Comparison of ENCODE assay signal across 28 cellular contexts in the genomic region with DNA sequence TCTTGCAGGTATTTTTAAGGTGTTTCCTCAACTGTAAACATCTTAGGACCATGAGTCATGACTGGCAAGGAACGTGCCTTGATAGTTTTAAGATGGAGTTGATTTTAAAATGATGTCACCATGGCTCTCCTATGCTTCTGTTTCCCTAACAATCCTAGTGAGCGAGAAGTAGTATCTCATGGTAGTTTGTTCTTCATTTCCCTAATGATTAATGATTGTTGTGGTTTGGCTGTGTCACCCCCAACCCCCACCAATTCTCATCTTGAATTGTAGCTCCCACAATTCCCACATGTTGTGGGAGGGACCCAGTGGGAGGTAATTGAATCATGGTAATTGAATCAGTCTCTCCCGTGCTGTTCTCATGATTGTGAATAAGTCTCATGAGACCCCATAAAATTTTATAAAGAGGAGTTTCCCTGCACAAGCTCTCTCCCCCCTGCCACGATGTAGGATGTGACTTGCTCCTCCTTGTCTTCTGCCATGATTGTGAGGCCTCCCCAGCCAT. TPM values are rescaled to one million over a fixed set of nuclear protein-coding genes. Genes with fewer than 3 reads are reported as not detected.
DNase-seq lines count a peak whose midpoint lies in the region; ATAC-seq, FAIRE-seq and TF ChIP-seq lines count a peak whose summit lies in the region.
"Had no signal": no experiment of that assay in that cellular context is flagged by ENCODE, and none has a peak within 500 bp of the region (broad histone marks: within the 10 kb centered on the region; RNA-seq: fewer than 3 reads in every experiment).

No MANE protein-coding gene starts in this region.

- TF ChIP-seq EP300 in HepG2 (IDR thresholded peaks at IDR 0.05; ENCODE audit: low read depth in 2 of 2, low read length in 2 of 2) (no peak), HepG2 (CRISPR knock-in tag; IDR thresholded peaks at IDR 0.05; ENCODE audit: borderline replicate concordance) (no peak)

- POLR2A ChIA-PET in HepG2 (lab: Yijun Ruan, JAX), result no interaction called here

- no peak overlapping the region for H3K9ac ChIP-seq in HepG2 (ENCODE audit: insufficient read depth, low read depth, low read length)

- TF ChIP-seq POLR2A in HepG2 (IDR thresholded peaks at IDR 0.05; ENCODE audit: insufficient read depth in 1 of 2, low read depth in 2 of 2, low read length in 2 of 2) (no peak), right lobe of liver (IDR thresholded peaks at IDR 0.05) (no peak)

- DNase-seq in HepG2 (ENCODE audit: low spot score), result no peak
- DNase-seq in right lobe of liver, result no peak
- peak; percentile 72 for DNase-seq in bronchial epithelial cell (ENCODE audit: low read depth)
- DNase-seq in glomerular visceral epithelial cell (ENCODE audit: extremely low spot score), result peak; percentile 49
- no peak for DNase-seq in NCI-H2196 (lab: John Stamatoyannopoulos, UW; ENCODE audit: unreplicated experiment)
- no peak for DNase-seq in T-helper 2 cell
- DNase-seq in middle frontal gyrus (ENCODE audit: extremely low spot score, low spot score), result no peak
- no peak for DNase-seq in activated CD4-positive, CD25-positive, alpha-beta regulatory T cell treated with anti-CD3 and anti-CD28 coated beads, Interleukin-2, amount 50 U/mL, for 72 hours
- DNase-seq: 8988T; activated B cell treated with CpG ODN at 0.5 μM for 24 hours; activated CD4-positive, alpha-beta T cell treated with anti-CD3 and anti-CD28 coated beads, Interleukin-2, amount 50 U/mL, for 48 hours; activated CD8-positive, alpha-beta memory T cell treated with anti-CD3 and anti-CD28 coated beads, Interleukin-2, amount 50 U/mL, for 4 hours; activated naive CD4-positive, alpha-beta T cell treated with anti-CD3 and anti-CD28 coated beads, Interleukin-2, amount 50 U/mL, for 16 hours; AML-193; anterior cingulate cortex; CD8-positive, alpha-beta memory T cell; KG1; kidney; NCI-H1694 treated with DMSO at 0.1 percent for 48 hours; small intestine; stimulated activated CD4-positive, alpha-beta T cell treated with anti-CD3 and anti-CD28 coated beads, Interleukin-1b, Interleukin-23, amount 100 ng/mL, for 48 hours; upper lobe of left lung had no signal

- H2AFZ ChIP-seq in HepG2 (ENCODE audit: low read length), result no peak overlapping the region

- no peaks in the 10 kb centered on the region for H3K9me3 ChIP-seq in HepG2 (ENCODE audit: low read length)
- H3K9me3 ChIP-seq in right lobe of liver, result peaks cover 0 to 5% (median 0%) of the 10 kb centered on the region in 4 donors
- H3K9me3 ChIP-seq: esophagus muscularis mucosa, upper lobe of left lung had no signal

- CTCF ChIA-PET in HepG2 (lab: Yijun Ruan, JAX; ENCODE audit: low intra/inter-chr PET ratio, low total read pairs), result interaction anchor here (1.3 kb wide), 1 partner anchor 51 kb away, joined by 3 read pairs; no protein-coding TSS in a partner anchor

- no peaks in the 10 kb centered on the region for H3K79me2 ChIP-seq in HepG2 (ENCODE audit: insufficient read depth, low read length)

- in situ Hi-C loops in HepG2 (cut with HindIII; ENCODE audit: extremely low pct_ligation_motif_present, low pct_unique_long_range_greater_than_20kb), result no loop called here

- FAIRE-seq in HepG2 (lab: Jason Lieb, UNC) (no peak), bronchial epithelial cell (lab: Jason Lieb, UNC) (no peak)
- FAIRE-seq: GM18507, H1, kidney, small intestine had no signal

- no peak for TF ChIP-seq RAD21 in HepG2 (CRISPR knock-in tag; IDR thresholded peaks at IDR 0.05)

- 19% methylated on average over 4 of the region's 4 CpGs for WGBS in HepG2 (ENCODE audit: low lambda C conversion rate)
- 63% methylated on average over 4 of the region's 4 CpGs for WGBS in right lobe of liver (ENCODE audit: insufficient coverage, low coverage, low lambda C conversion rate, missing lambda C conversion rate)

- ATAC-seq in HepG2 (no peak), right lobe of liver (no peak)
- ATAC-seq: Right ventricle myocardium inferior had no signal

- H3K4me1 ChIP-seq in HepG2 (ENCODE audit: insufficient read depth, low read length) (peaks cover 7% of the 10 kb centered on the region), right lobe of liver (no peaks in the 10 kb centered on the region)

- H3K27me3 ChIP-seq in HepG2 (ENCODE audit: control insufficient read depth in 1 of 2, insufficient read depth in 2 of 2, low read length in 2 of 2), result peaks cover 0 to 9% of the 10 kb centered on the region in 2 experiments; a peak in 2 of 5 replicates
- H3K27me3 ChIP-seq in right lobe of liver, result no peaks in the 10 kb centered on the region
- H3K27me3 ChIP-seq in bronchial epithelial cell (ENCODE audit: control insufficient read depth, insufficient read depth, low read length), result no peaks in the 10 kb centered on the region
- H3K27me3 ChIP-seq: upper lobe of left lung had no signal

- H3K4me3 ChIP-seq in HepG2 (replicated peaks in 1 of 3; ENCODE audit: insufficient read depth in 1 of 3, low read depth in 2 of 3, low read length in 3 of 3) (no peak overlapping the region), right lobe of liver (no peak overlapping the region), bronchial epithelial cell (ENCODE audit: low read depth, low read length) (no peak overlapping the region)
- H3K4me3 ChIP-seq: esophagus muscularis mucosa, upper lobe of left lung had no signal

- no peaks in the 10 kb centered on the region for H4K20me1 ChIP-seq in HepG2 (ENCODE audit: insufficient read depth, low read length)

- intact Hi-C loops in HepG2 (cut with micrococcal nuclease; ENCODE audit: unreplicated experiment) (no loop called here), right lobe of liver (cut with DNase I) (loop anchor here in 1 of 2 donors (10.0 kb wide), 1 partner anchor 219 kb away; the partner anchor contains the start of gene MAPK13)

- BruUV-seq in HepG2 (replicated peaks; lab: Mats Ljungman, UMichigan), result no TSS peak

- H3K27ac ChIP-seq in HepG2 (ENCODE audit: extremely low read length, insufficient read depth, low read length) (no peak overlapping the region), right lobe of liver (no peak overlapping the region)
- H3K27ac ChIP-seq: esophagus muscularis mucosa, upper lobe of left lung had no signal

- TF ChIP-seq CTCF in HepG2 (CRISPR knock-in tag; IDR thresholded peaks at IDR 0.05) (no peak), right lobe of liver (IDR thresholded peaks at IDR 0.05) (no peak), bronchial epithelial cell (IDR thresholded peaks at IDR 0.05; ENCODE audit: insufficient read depth, low read length, severe bottlenecking) (no peak)

- H3K4me2 ChIP-seq in HepG2 (ENCODE audit: low read depth, low read length), result no peak overlapping the region

- H3K36me3 ChIP-seq in HepG2 (replicated peaks in 1 of 2; ENCODE audit: control insufficient read depth in 1 of 2, insufficient read depth in 2 of 2, low read length in 2 of 2) (no peaks in the 10 kb centered on the region), right lobe of liver (no peaks in the 10 kb centered on the region), bronchial epithelial cell (ENCODE audit: control insufficient read depth, insufficient read depth, low read length) (no peaks in the 10 kb centered on the region)
- H3K36me3 ChIP-seq: esophagus muscularis mucosa, upper lobe of left lung had no signal

RNA-seq across cellular contexts. Expression of gene BNIP5, which starts 16.8 kb away (rescaled TPM):
- total RNA-seq in HepG2 (2016; rRNA removed; fragmentation: Illumina TruSeq; extraction: Trizol) (not detected in 2 replicates), right lobe of liver (not detected), bronchial epithelial cell (not detected in 2 replicates)
- total RNA-seq in HepG2 (2016; cell fraction: cytosol; rRNA removed; fragmentation: Illumina TruSeq; extraction: Trizol; ENCODE audit: low read depth), result not detected in 2 replicates
- not detected in 2 replicates for total RNA-seq in HepG2 (2016; cell fraction: insoluble cytoplasmic fraction; rRNA removed; fragmentation: Illumina TruSeq; extraction: Trizol)
- not detected in 2 replicates for total RNA-seq in HepG2 (2016; cell fraction: membrane; rRNA removed; fragmentation: Illumina TruSeq; extraction: Trizol)
- not detected in 2 replicates for total RNA-seq in HepG2 (2016; cell fraction: nucleus; rRNA removed; fragmentation: Illumina TruSeq; extraction: Trizol)
- 0.01 TPM in 1 of 2 replicates, not detected in the other for polyA plus RNA-seq in HepG2 (2011; rRNA removed)
- polyA plus RNA-seq in HepG2 (2011; cell fraction: cytosol; rRNA removed), result not detected in 2 replicates
- polyA plus RNA-seq in HepG2 (2011; cell fraction: nucleus; rRNA removed), result 0.03 TPM in 1 of 2 replicates, not detected in the other
- polyA plus RNA-seq in HepG2 (2012), result not detected in 2 replicates
- polyA plus RNA-seq in HepG2 (2016; cell fraction: cytosol; fragmentation: Illumina TruSeq; extraction: Trizol; ENCODE audit: low read depth), result not detected in 2 replicates
- polyA plus RNA-seq in HepG2 (2016; cell fraction: insoluble cytoplasmic fraction; fragmentation: Illumina TruSeq; extraction: Trizol; ENCODE audit: low read depth), result not detected in 2 replicates
- polyA plus RNA-seq in HepG2 (2016; cell fraction: membrane; fragmentation: Illumina TruSeq; extraction: Trizol; ENCODE audit: low read depth), result not detected in 2 replicates
- polyA plus RNA-seq in HepG2 (2016; cell fraction: nucleus; fragmentation: Illumina TruSeq; extraction: Trizol; ENCODE audit: insufficient read depth, low read depth), result not detected in 2 replicates
- 0.16 TPM in 1 of 2 replicates, not detected in the other for polyA minus RNA-seq in HepG2 (2011; rRNA and poly(A)+ RNA removed; ENCODE audit: low replicate concordance)
- polyA minus RNA-seq in HepG2 (2011; cell fraction: cytosol; rRNA and poly(A)+ RNA removed), result not detected in 2 replicates
- not detected in 2 replicates for polyA minus RNA-seq in HepG2 (2011; cell fraction: nucleus; rRNA and poly(A)+ RNA removed)
- total RNA-seq: CD8-positive, alpha-beta memory T cell; esophagus muscularis mucosa; glomerular endothelial cell; H1; pulmonary artery endothelial cell; Right ventricle myocardium inferior had no signal
- polyA plus RNA-seq: CD8-positive, alpha-beta memory T cell; H1 had no signal

RNA-seq across cellular contexts. Expression of gene ETV7, which starts 34.0 kb away (rescaled TPM):
- not detected in 2 replicates for total RNA-seq in HepG2 (2016; rRNA removed; fragmentation: Illumina TruSeq; extraction: Trizol)
- total RNA-seq in HepG2 (2016; cell fraction: cytosol; rRNA removed; fragmentation: Illumina TruSeq; extraction: Trizol; ENCODE audit: low read depth), result not detected in 2 replicates
- total RNA-seq in HepG2 (2016; cell fraction: insoluble cytoplasmic fraction; rRNA removed; fragmentation: Illumina TruSeq; extraction: Trizol), result not detected in 2 replicates
- not detected in 2 replicates for total RNA-seq in HepG2 (2016; cell fraction: membrane; rRNA removed; fragmentation: Illumina TruSeq; extraction: Trizol)
- not detected in 2 replicates for total RNA-seq in HepG2 (2016; cell fraction: nucleus; rRNA removed; fragmentation: Illumina TruSeq; extraction: Trizol)
- not detected in 2 replicates for polyA plus RNA-seq in HepG2 (2011; rRNA removed)
- not detected in 2 replicates for polyA plus RNA-seq in HepG2 (2011; cell fraction: cytosol; rRNA removed)
- not detected in 2 replicates for polyA plus RNA-seq in HepG2 (2011; cell fraction: nucleus; rRNA removed)
- 0.09 TPM in 1 of 2 replicates, not detected in the other for polyA plus RNA-seq in HepG2 (2012)
- polyA plus RNA-seq in HepG2 (2016; cell fraction: cytosol; fragmentation: Illumina TruSeq; extraction: Trizol; ENCODE audit: low read depth), result not detected in 2 replicates
- not detected in 2 replicates for polyA plus RNA-seq in HepG2 (2016; cell fraction: insoluble cytoplasmic fraction; fragmentation: Illumina TruSeq; extraction: Trizol; ENCODE audit: low read depth)
- not detected in 2 replicates for polyA plus RNA-seq in HepG2 (2016; cell fraction: membrane; fragmentation: Illumina TruSeq; extraction: Trizol; ENCODE audit: low read depth)
- polyA plus RNA-seq in HepG2 (2016; cell fraction: nucleus; fragmentation: Illumina TruSeq; extraction: Trizol; ENCODE audit: insufficient read depth, low read depth), result not detected in 2 replicates
- polyA minus RNA-seq in HepG2 (2011; rRNA and poly(A)+ RNA removed; ENCODE audit: low replicate concordance), result not detected in 2 replicates
- not detected in 2 replicates for polyA minus RNA-seq in HepG2 (2011; cell fraction: cytosol; rRNA and poly(A)+ RNA removed)
- not detected in 2 replicates for polyA minus RNA-seq in HepG2 (2011; cell fraction: nucleus; rRNA and poly(A)+ RNA removed)
- 1 to 10 TPM in 1 of 6 experiments, under 1 TPM in 4, not detected in 1; 0.19 to 4.6 (median 0.55) TPM for total RNA-seq in right lobe of liver
- 0.13 TPM in 1 of 2 replicates, not detected in the other for total RNA-seq in bronchial epithelial cell

Comparison
In these comparisons a context has a peak if more than half of its experiments do, and no peak if none do; other contexts are left out.
1. DNase-seq: peak in bronchial epithelial cell (single experiment) and glomerular visceral epithelial cell (single experiment); none in HepG2 (single experiment), right lobe of liver (0 of 3), NCI-H2196 (single experiment), T-helper 2 cell (0 of 5), middle frontal gyrus (single experiment) and activated CD4-positive, CD25-positive, alpha-beta regulatory T cell treated with anti-CD3 and anti-CD28 coated beads, Interleukin-2, amount 50 U/mL, for 72 hours (single experiment).